ENCODE assay signal across 15 cellular contexts in genomic region chr2:235857613-235858012, GRCh38.
DNase-seq lines count a peak whose midpoint lies in the region; ATAC-seq and TF ChIP-seq lines count a peak whose summit lies in the region.
"Had no signal": no experiment of that assay in that cellular context is flagged by ENCODE, and none has a peak within 500 bp of the region (broad histone marks: within the 10 kb centered on the region; RNA-seq: fewer than 3 reads in every experiment).

No MANE protein-coding gene starts in this region.

- no peak overlapping the region for H2AK9ac ChIP-seq in IMR-90 (replicated peaks; ENCODE audit: low read depth, low read length, poor library complexity)

- H3K4me2 ChIP-seq in IMR-90 (ENCODE audit: low read depth, low read length): no peak overlapping the region

- intact Hi-C loops in IMR-90 (cut with micrococcal nuclease) (no loop called here), posterior vena cava (cut with DNase I) (no loop called here), dorsolateral prefrontal cortex (cut with DNase I) (no loop called here), psoas muscle (cut with DNase I) (no loop called here)

- no peak overlapping the region for H3K14ac ChIP-seq in IMR-90 (replicated peaks; ENCODE audit: low read depth, low read length)

- H3K9me1 ChIP-seq in IMR-90 (ENCODE audit: insufficient read depth, low read length): peaks cover 12% of the 10 kb centered on the region

- POLR2A ChIA-PET in IMR-90 (lab: Charles Lee; ENCODE audit: unreplicated experiment): no interaction called here

- TF ChIP-seq POLR2A in IMR-90 (IDR thresholded peaks at IDR 0.05; ENCODE audit: low read depth, low read length): no peak
- no peak for TF ChIP-seq POLR2A in Peyer's patch (IDR thresholded peaks at IDR 0.05)

- H2BK5ac ChIP-seq in IMR-90 (ENCODE audit: low read depth, low read length, poor library complexity, severe bottlenecking): no peak overlapping the region

- dilution Hi-C loops in IMR-90 (cut with HindIII; ENCODE audit: low sequenced_read_pairs, unreplicated experiment): no loop called here

- ATAC-seq in IMR-90 (ENCODE audit: low read depth) (no peak), GM18519 (IDR thresholded peaks at IDR 0.05; ENCODE audit: low FRiP score, unreplicated experiment) (no peak), psoas muscle (no peak)

- BruUV-seq in IMR-90 (replicated peaks; lab: Mats Ljungman, UMichigan): no TSS peak

- TF ChIP-seq RAD21 in IMR-90 (IDR thresholded peaks at IDR 0.05; ENCODE audit: low read length): no peak

- peaks cover 4 to 7% of the 10 kb centered on the region in 2 experiments; a peak in 2 of 4 replicates for H3K79me1 ChIP-seq in IMR-90 (ENCODE audit: low read depth in 1 of 2, low read length in 2 of 2)

- H3K9ac ChIP-seq in IMR-90 (ENCODE audit: low read depth, low read length): no peak overlapping the region

- H3K36me3 ChIP-seq in IMR-90 (ENCODE audit: control insufficient read depth, insufficient read depth, low read length) (no peaks in the 10 kb centered on the region), Peyer's patch (no peaks in the 10 kb centered on the region), psoas muscle (ENCODE audit: insufficient read depth in 1 of 2, low read depth in 1 of 2) (no peaks in the 10 kb centered on the region)
- H3K36me3 ChIP-seq: BE2C, HAP-1 had no signal

- DNase-seq in AG10803 (ENCODE audit: low read depth): peak; percentile 34
- DNase-seq in IMR-90: peak; percentile 33
- DNase-seq in fibroblast of peridontal ligament (ENCODE audit: extremely low read depth): peak; percentile 24
- DNase-seq in posterior vena cava (ENCODE audit: low spot score): peak; percentile 46
- DNase-seq in Peyer's patch: no peak
- no peak for DNase-seq in dorsolateral prefrontal cortex
- DNase-seq in psoas muscle: no peak
- DNase-seq: ACHN; BE2C; CD4-positive, alpha-beta memory T cell; DMS79; EL had no signal

- H3K27me3 ChIP-seq in IMR-90 (ENCODE audit: control insufficient read depth, insufficient read depth, low read length) (no peaks in the 10 kb centered on the region), Peyer's patch (no peaks in the 10 kb centered on the region), dorsolateral prefrontal cortex (no peaks in the 10 kb centered on the region), psoas muscle (ENCODE audit: insufficient read depth in 3 of 3, low read length in 2 of 3) (no peaks in the 10 kb centered on the region)
- H3K27me3 ChIP-seq: BE2C had no signal

- CTCF ChIA-PET in IMR-90 (lab: Yijun Ruan, JAX): no interaction called here

- H3K4ac ChIP-seq in IMR-90 (ENCODE audit: low read depth, low read length): no peak overlapping the region

- no peak overlapping the region for H3K23ac ChIP-seq in IMR-90 (ENCODE audit: low read depth, low read length)

- 0 out of 2 replicates have a peak, but pooled peaks cover 3% of the 10 kb centered on the region for H4K20me1 ChIP-seq in IMR-90 (ENCODE audit: insufficient read depth, low read length)

- no peak overlapping the region for H2AK5ac ChIP-seq in IMR-90 (ENCODE audit: low read depth, low read length)

- no peak overlapping the region for H2AFZ ChIP-seq in IMR-90 (replicated peaks; ENCODE audit: low read length, poor library complexity)

- H2BK120ac ChIP-seq in IMR-90 (ENCODE audit: low read depth, low read length): no peak overlapping the region

- no peak overlapping the region for H3K56ac ChIP-seq in IMR-90 (ENCODE audit: extremely low read depth, insufficient read depth, low read length)

- H3K4me1 ChIP-seq in IMR-90 (ENCODE audit: control insufficient read depth, insufficient read depth, low read length): 0 out of 2 replicates have a peak, but pooled peaks cover 2% of the 10 kb centered on the region
- no peaks in the 10 kb centered on the region for H3K4me1 ChIP-seq in Peyer's patch
- H3K4me1 ChIP-seq in psoas muscle: no peaks in the 10 kb centered on the region

- no peak overlapping the region for H4K5ac ChIP-seq in IMR-90 (ENCODE audit: low read depth, low read length)

- H4K8ac ChIP-seq in IMR-90 (ENCODE audit: low read depth in 2 of 2, low read length in 2 of 2): no peak overlapping the region

- in situ Hi-C loops in IMR-90 (cut with MboI; ENCODE audit: low sequenced_read_pairs): no loop called here

- TF ChIP-seq CTCF in AG10803 (conservative IDR thresholded peaks at IDR 0.05; ENCODE audit: low read length) (no peak), IMR-90 (conservative IDR thresholded peaks at IDR 0.05; ENCODE audit: low read depth, low read length) (no peak), Peyer's patch (IDR thresholded peaks at IDR 0.05) (no peak), dorsolateral prefrontal cortex (IDR thresholded peaks at IDR 0.05 in 54 of 56, conservative IDR thresholded peaks at IDR 0.05 in 2 of 56; ENCODE audit: low read depth in 1 of 56, partially characterized antibody in 56 of 56) (no peak), psoas muscle (IDR thresholded peaks at IDR 0.05) (no peak)

- H3K4me3 ChIP-seq in AG10803 (ENCODE audit: low read length) (no peak overlapping the region), IMR-90 (ENCODE audit: insufficient read depth, low read depth, low read length) (no peak overlapping the region), Peyer's patch (no peak overlapping the region), dorsolateral prefrontal cortex (no peak overlapping the region), psoas muscle (no peak overlapping the region)
- H3K4me3 ChIP-seq: HAP-1 had no signal

- no peak overlapping the region for H3K18ac ChIP-seq in IMR-90 (ENCODE audit: low read depth, low read length)

- H4K91ac ChIP-seq in IMR-90 (ENCODE audit: insufficient read depth, low read depth, low read length): no peak overlapping the region

- WGBS in IMR-90 (ENCODE audit: extremely low coverage in 2 of 2, insufficient read length in 1 of 2), 2 experiments: 90% methylated on average over 3 of the region's 4 CpGs; no CpG with 5 or more reads in 1 of the 2 experiments
- WGBS in psoas muscle, 3 donors: 77 to 83% (median 82%) methylated on average over 4 of the region's 4 CpGs

- H2BK20ac ChIP-seq in IMR-90 (ENCODE audit: low read depth, low read length): no peak overlapping the region

- H3K27ac ChIP-seq in IMR-90 (ENCODE audit: insufficient read depth, low read length) (no peak overlapping the region), Peyer's patch (no peak overlapping the region), dorsolateral prefrontal cortex (no peak overlapping the region), psoas muscle (no peak overlapping the region)
- H3K27ac ChIP-seq: C4-2B had no signal

- no peak overlapping the region for H2BK15ac ChIP-seq in IMR-90 (ENCODE audit: low read depth, low read length)

- no peaks in the 10 kb centered on the region for H3K9me3 ChIP-seq in IMR-90 (ENCODE audit: control insufficient read depth, insufficient read depth, low read length)
- H3K9me3 ChIP-seq in Peyer's patch: no peaks in the 10 kb centered on the region
- no peaks in the 10 kb centered on the region for H3K9me3 ChIP-seq in psoas muscle
- H3K9me3 ChIP-seq: BE2C, HAP-1 had no signal

TF ChIP-seq in IMR-90, 13 proteins besides CTCF, POLR2A, EP300 and RAD21:
- TF ChIP-seq CEBPB (IDR thresholded peaks at IDR 0.05; ENCODE audit: low read depth, low read length) (no peak), RFX5 (IDR thresholded peaks at IDR 0.05; ENCODE audit: low read depth, low read length) (no peak), USF2 (IDR thresholded peaks at IDR 0.05; ENCODE audit: low read depth, low read length) (no peak), MAZ (IDR thresholded peaks at IDR 0.05; ENCODE audit: borderline replicate concordance, low read depth, low read length) (no peak), ELK1 (IDR thresholded peaks at IDR 0.05; ENCODE audit: borderline replicate concordance, low read depth, low read length) (no peak), NFE2L2 (IDR thresholded peaks at IDR 0.05; ENCODE audit: low read depth, low read length) (no peak), FOS (IDR thresholded peaks at IDR 0.05; ENCODE audit: low read depth, low read length) (no peak), CHD1 (IDR thresholded peaks at IDR 0.05; ENCODE audit: low read depth, low read length) (no peak), SMC3 (IDR thresholded peaks at IDR 0.05; ENCODE audit: low read depth, low read length) (no peak), MXI1 (IDR thresholded peaks at IDR 0.05; ENCODE audit: borderline replicate concordance, low read depth, low read length) (no peak), RCOR1 (IDR thresholded peaks at IDR 0.05; ENCODE audit: insufficient replicate concordance, low read length) (no peak), BHLHE40 (IDR thresholded peaks at IDR 0.05; ENCODE audit: low read depth, low read length) (no peak), MAFK (IDR thresholded peaks at IDR 0.05; ENCODE audit: low read depth, low read length) (no peak)

Comparison
In these comparisons a context has a peak if more than half of its experiments do, and no peak if none do; other contexts are left out.
1. DNase-seq: peak in AG10803 (single experiment), IMR-90 (single experiment), fibroblast of peridontal ligament (single experiment) and posterior vena cava (single experiment); none in Peyer's patch (0 of 3), dorsolateral prefrontal cortex (0 of 10) and psoas muscle (0 of 2).